ENCODE assay signal across 8 cellular contexts in the genomic region with DNA sequence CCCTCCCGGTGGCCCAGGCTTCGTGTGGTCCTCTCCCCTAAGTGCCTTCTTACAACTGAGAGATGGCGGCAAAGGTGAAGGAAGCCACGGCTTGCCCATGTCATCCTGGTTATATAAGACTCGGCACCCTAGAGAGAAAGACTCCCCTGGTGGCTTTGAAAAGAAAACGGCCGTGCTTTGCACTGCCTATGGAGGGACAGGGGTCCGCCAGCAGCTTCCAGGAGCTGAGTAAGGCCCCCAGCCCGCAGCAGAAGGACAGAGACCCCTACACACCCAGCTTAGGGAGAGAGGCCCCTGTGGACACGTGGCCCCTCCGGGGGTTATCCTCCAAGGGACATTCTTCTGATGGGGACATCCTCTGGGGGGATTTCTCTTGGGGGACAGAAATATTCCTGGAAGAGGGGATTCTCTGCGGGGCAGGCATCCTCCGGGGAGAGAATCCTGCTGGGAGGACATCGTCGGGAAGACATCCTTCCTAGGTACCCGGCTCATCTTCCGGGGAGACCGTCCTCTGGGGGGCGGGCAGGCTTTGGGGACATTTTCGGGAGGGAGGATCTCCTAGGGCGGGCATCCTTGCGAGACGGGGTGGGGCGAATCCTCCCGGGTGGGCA. TPM values are rescaled to one million over a fixed set of nuclear protein-coding genes. Genes with fewer than 3 reads are reported as not detected.
DNase-seq lines count a peak whose midpoint lies in the region; ATAC-seq and TF ChIP-seq lines count a peak whose summit lies in the region.

No MANE protein-coding gene starts in this region.

- H3K79me2 ChIP-seq in SU-DHL-6 (ENCODE audit: insufficient read depth, low read length), result peaks cover 9% of the 10 kb centered on the region

- H3K27ac ChIP-seq in SU-DHL-6 (ENCODE audit: low read depth, low read length), result peak overlapping the region; percentile 61

- no peak for DNase-seq in activated naive CD4-positive, alpha-beta T cell treated with anti-CD3 and anti-CD28 coated beads for 36 hours
- DNase-seq in activated naive CD4-positive, alpha-beta T cell treated with Interleukin-2 at 50 U/mL for 16 hours, result no peak
- DNase-seq in glutamatergic neuron (no peak), pons (ENCODE audit: low spot score) (no peak), NCI-H2196 (lab: John Stamatoyannopoulos, UW; ENCODE audit: unreplicated experiment) (no peak)
- no peak for DNase-seq in stimulated activated CD4-positive, alpha-beta T cell treated with anti-CD3 and anti-CD28 coated beads, Interleukin-4, amount 100 ng/mL, for 24 hours

- no peaks in the 10 kb centered on the region for H3K27me3 Mint-ChIP-seq in activated naive CD4-positive, alpha-beta T cell treated with anti-CD3 and anti-CD28 coated beads for 36 hours (ENCODE audit: low read depth)
- peaks cover 9% of the 10 kb centered on the region for H3K27me3 Mint-ChIP-seq in glutamatergic neuron (ENCODE audit: unreplicated experiment)
- no peaks in the 10 kb centered on the region for H3K27me3 Mint-ChIP-seq in stimulated activated memory B cell treated with anti-CD40 and anti-IgM and Interleukin-4, amounts not matched to agents 10 μg/mL and 1 μg/mL and 100 μg/mL, for 72 hours

- peaks cover 12% of the 10 kb centered on the region for H3K36me3 Mint-ChIP-seq in activated naive CD4-positive, alpha-beta T cell treated with anti-CD3 and anti-CD28 coated beads for 36 hours (ENCODE audit: low read depth)
- no peaks in the 10 kb centered on the region for H3K36me3 Mint-ChIP-seq in glutamatergic neuron (ENCODE audit: unreplicated experiment)
- H3K36me3 Mint-ChIP-seq in stimulated activated memory B cell treated with anti-CD40 and anti-IgM and Interleukin-4, amounts not matched to agents 10 μg/mL and 1 μg/mL and 100 μg/mL, for 72 hours, result peaks cover 30% of the 10 kb centered on the region

- H3K4me2 ChIP-seq in SU-DHL-6 (ENCODE audit: low read depth, low read length, poor library complexity, severe bottlenecking), result peak overlapping the region; percentile 84

- H3K27ac Mint-ChIP-seq in activated naive CD4-positive, alpha-beta T cell treated with anti-CD3 and anti-CD28 coated beads for 36 hours, result peak overlapping the region; percentile 73
- peak overlapping the region; percentile 80 for H3K27ac Mint-ChIP-seq in glutamatergic neuron (ENCODE audit: unreplicated experiment)
- H3K27ac Mint-ChIP-seq in stimulated activated memory B cell treated with anti-CD40 and anti-IgM and Interleukin-4, amounts not matched to agents 10 μg/mL and 1 μg/mL and 100 μg/mL, for 72 hours, result peak overlapping the region; percentile 93

- no peaks in the 10 kb centered on the region for H3K9me3 Mint-ChIP-seq in activated naive CD4-positive, alpha-beta T cell treated with anti-CD3 and anti-CD28 coated beads for 36 hours
- peaks cover 2% of the 10 kb centered on the region for H3K9me3 Mint-ChIP-seq in glutamatergic neuron (ENCODE audit: unreplicated experiment)
- H3K9me3 Mint-ChIP-seq in stimulated activated memory B cell treated with anti-CD40 and anti-IgM and Interleukin-4, amounts not matched to agents 10 μg/mL and 1 μg/mL and 100 μg/mL, for 72 hours, result no peaks in the 10 kb centered on the region

- H3K9me2 ChIP-seq in SU-DHL-6 (replicated peaks; ENCODE audit: insufficient read depth, low read length), result no peaks in the 10 kb centered on the region

- ATAC-seq in stimulated activated memory B cell treated with anti-CD40 and anti-IgM and Interleukin-4, amounts not matched to agents 10 μg/mL and 1 μg/mL and 100 μg/mL, for 72 hours, result peak; percentile 5

- H4K20me1 ChIP-seq in SU-DHL-6 (ENCODE audit: low read depth, low read length), result no peaks in the 10 kb centered on the region; the same call in 1 of the 2 replicates

- H3K4me3 Mint-ChIP-seq in activated naive CD4-positive, alpha-beta T cell treated with anti-CD3 and anti-CD28 coated beads for 36 hours, result peak overlapping the region; percentile 78
- peak overlapping the region; percentile 86 for H3K4me3 Mint-ChIP-seq in glutamatergic neuron (ENCODE audit: unreplicated experiment)
- H3K4me3 Mint-ChIP-seq in stimulated activated memory B cell treated with anti-CD40 and anti-IgM and Interleukin-4, amounts not matched to agents 10 μg/mL and 1 μg/mL and 100 μg/mL, for 72 hours, result peak overlapping the region; percentile 84

- CTCF ChIA-PET in activated naive CD4-positive, alpha-beta T cell treated with anti-CD3 and anti-CD28 coated beads for 36 hours (lab: Charles Lee), result no interaction called here

- H3K4me3 ChIP-seq in SU-DHL-6 (ENCODE audit: insufficient read depth, low read length, poor library complexity, severe bottlenecking), result peak overlapping the region; percentile 45

- no peaks in the 10 kb centered on the region for H3K27me3 ChIP-seq in SU-DHL-6 (ENCODE audit: low read length)

- no peaks in the 10 kb centered on the region for H3K9me3 ChIP-seq in SU-DHL-6 (ENCODE audit: insufficient read depth, low read length)

- no peaks in the 10 kb centered on the region for H3K36me3 ChIP-seq in SU-DHL-6 (ENCODE audit: low read length)

- H3K4me1 Mint-ChIP-seq in activated naive CD4-positive, alpha-beta T cell treated with anti-CD3 and anti-CD28 coated beads for 36 hours (ENCODE audit: low read depth), result peaks cover 24% of the 10 kb centered on the region
- H3K4me1 Mint-ChIP-seq in glutamatergic neuron (ENCODE audit: low read depth, unreplicated experiment), result peaks cover 9% of the 10 kb centered on the region
- peaks cover 42% of the 10 kb centered on the region for H3K4me1 Mint-ChIP-seq in stimulated activated memory B cell treated with anti-CD40 and anti-IgM and Interleukin-4, amounts not matched to agents 10 μg/mL and 1 μg/mL and 100 μg/mL, for 72 hours

- TF ChIP-seq CTCF in SU-DHL-6 (IDR thresholded peaks at IDR 0.05; ENCODE audit: insufficient read depth, low read length, poor library complexity, severe bottlenecking), result no peak
- TF ChIP-seq CTCF in glutamatergic neuron (IDR thresholded peaks at IDR 0.05; ENCODE audit: partially characterized antibody, unreplicated experiment), result no peak

- intact Hi-C loops in activated naive CD4-positive, alpha-beta T cell treated with anti-CD3 and anti-CD28 coated beads for 36 hours (cut with micrococcal nuclease), result loop anchor here (1.0 kb wide), 1 partner anchor 8 kb away; the partner anchor contains the start of gene MRGBP

- H3K9ac ChIP-seq in SU-DHL-6 (ENCODE audit: low read length), result peak overlapping the region; percentile 90

- H2AFZ ChIP-seq in SU-DHL-6 (ENCODE audit: low read depth, low read length, severe bottlenecking), result peak overlapping the region; percentile 96

- peaks cover 14% of the 10 kb centered on the region for H3F3A ChIP-seq in SU-DHL-6 (ENCODE audit: insufficient read depth)

RNA-seq across cellular contexts. Expression of gene OGFR, which starts 0.5 kb away (rescaled TPM):
- total RNA-seq in activated naive CD4-positive, alpha-beta T cell treated with anti-CD3 and anti-CD28 coated beads for 36 hours, result 10 to 100 TPM; 23.7 to 24.6 TPM
- total RNA-seq in glutamatergic neuron (ENCODE audit: unreplicated experiment), result 70.5 TPM

RNA-seq across cellular contexts. Expression of gene MRGBP, which starts 7.9 kb away (rescaled TPM):
- 1 to 10 TPM; 7.3 to 8.0 TPM for total RNA-seq in activated naive CD4-positive, alpha-beta T cell treated with anti-CD3 and anti-CD28 coated beads for 36 hours
- total RNA-seq in glutamatergic neuron (ENCODE audit: unreplicated experiment), result 15.6 TPM

RNA-seq across cellular contexts. Expression of gene COL9A3, which starts 12.7 kb away (rescaled TPM):
- total RNA-seq in activated naive CD4-positive, alpha-beta T cell treated with anti-CD3 and anti-CD28 coated beads for 36 hours, result not detected
- 78.7 TPM for total RNA-seq in glutamatergic neuron (ENCODE audit: unreplicated experiment)

RNA-seq across cellular contexts. Expression of gene TCFL5, which starts 57.5 kb away (rescaled TPM):
- total RNA-seq in activated naive CD4-positive, alpha-beta T cell treated with anti-CD3 and anti-CD28 coated beads for 36 hours, result 1 to 10 TPM; 5.4 to 5.5 TPM
- total RNA-seq in glutamatergic neuron (ENCODE audit: unreplicated experiment), result 12.6 TPM

Comparison
In these comparisons a context has a peak if more than half of its experiments do, and no peak if none do; other contexts are left out.
1. RNA of gene COL9A3, which starts 12.7 kb away (total RNA-seq): 78.7 TPM in glutamatergic neuron (single experiment); not detected in activated naive CD4-positive, alpha-beta T cell treated with anti-CD3 and anti-CD28 coated beads for 36 hours; every median in the first group is over 10 times any median in the second.
2. Peak in every context shown above with its lines, with median percentiles within 50 percentile points of each other: H3K27ac Mint-ChIP-seq and H3K4me3 Mint-ChIP-seq.